22 cellular contexts compared by ENCODE assay signal in the genomic region with DNA sequence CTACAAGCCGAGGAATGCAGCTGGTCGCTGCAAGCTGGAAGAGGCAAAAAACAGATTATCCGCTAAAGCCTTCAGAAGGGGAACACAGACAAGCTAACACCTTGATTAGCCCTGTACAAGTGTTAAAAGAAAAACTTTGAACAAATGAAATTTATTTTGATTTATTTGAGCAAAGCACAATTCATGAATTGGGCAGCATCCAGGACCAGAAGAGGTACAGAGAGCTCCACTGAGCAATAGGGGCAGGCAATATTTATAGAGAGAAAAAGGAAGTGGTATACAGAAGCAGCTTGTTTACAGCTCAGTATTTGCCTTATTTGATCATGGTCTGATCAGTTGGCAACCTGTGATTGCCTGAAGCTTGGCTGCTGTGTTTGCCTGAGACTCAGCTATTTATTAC. TPM values are rescaled to one million over a fixed set of nuclear protein-coding genes. Genes with fewer than 3 reads are reported as not detected.
"Had no signal": no experiment of that assay in that cellular context is flagged by ENCODE, and none has a peak within 500 bp of the region (broad histone marks: within the 10 kb centered on the region; RNA-seq: fewer than 3 reads in every experiment).

No MANE protein-coding gene starts in this region.

- H3K4me1 ChIP-seq: left ventricle myocardium inferior, uterus had no signal

- DNase-seq: activated CD8-positive, alpha-beta T cell treated with anti-CD3 and anti-CD28 coated beads, Interleukin-2, amount 10 ng/mL, durations not matched to agents 7 days and 5 days; activated naive CD4-positive, alpha-beta T cell treated with anti-CD3 and anti-CD28 coated beads for 36 hours; activated T-cell treated with anti-CD3 and anti-CD28 coated beads, Interleukin-2, amount 50 U/mL, for 24 hours; body of pancreas; dermis blood vessel endothelial cell; effector memory CD4-positive, alpha-beta T cell; esophagus squamous epithelium; heart right ventricle; kidney glomerular epithelial cell; left ventricle myocardium inferior; mammary epithelial cell; occipital lobe; retina; stimulated activated CD4-positive, alpha-beta T cell treated with anti-CD3 and anti-CD28 coated beads, Interleukin-12 subunit alpha, Interleukin-12 subunit beta, amount 100 ng/mL, for 4 hours; stimulated activated CD4-positive, alpha-beta T cell treated with anti-CD3 and anti-CD28 coated beads, Interleukin-1b, Interleukin-23, amount 100 ng/mL, for 48 hours; stimulated activated naive CD8-positive, alpha-beta T cell treated with anti-CD3 and anti-CD28 coated beads, Interleukin-15, amount 100 ng/mL, for 72 hours; T-helper 9 cell; transverse colon; uterus had no signal

- H3K27ac ChIP-seq: body of pancreas, esophagus squamous epithelium, heart right ventricle, left ventricle myocardium inferior, suprapubic skin, transverse colon, uterus had no signal

- H3K27me3 ChIP-seq: body of pancreas, uterus had no signal

- H3K9me3 ChIP-seq: body of pancreas, esophagus squamous epithelium, uterus had no signal

- H3K4me3 ChIP-seq: body of pancreas, esophagus squamous epithelium, heart right ventricle, left ventricle myocardium inferior, suprapubic skin, transverse colon, uterus had no signal

- ATAC-seq: activated CD8-positive, alpha-beta T cell treated with anti-CD3 and anti-CD28 coated beads, Interleukin-2, amount 10 ng/mL, durations not matched to agents 7 days and 5 days; body of pancreas; heart right ventricle; stimulated activated naive CD8-positive, alpha-beta T cell treated with anti-CD3 and anti-CD28 coated beads, Interleukin-15, amount 100 ng/mL, for 72 hours had no signal

- H3K36me3 ChIP-seq: esophagus squamous epithelium, heart right ventricle, left ventricle myocardium inferior, suprapubic skin, transverse colon, uterus had no signal

RNA-seq across cellular contexts. Expression of gene HLA-DOB, which starts 17.6 kb away (rescaled TPM):
- total RNA-seq: body of pancreas, dermis blood vessel endothelial cell, left ventricle myocardium inferior, myocyte, occipital lobe had no signal
- polyA plus RNA-seq: neural cell had no signal

RNA-seq across cellular contexts. Expression of gene HLA-DQB2, which starts 35.8 kb away (rescaled TPM):
- total RNA-seq: activated naive CD4-positive, alpha-beta T cell treated with anti-CD3 and anti-CD28 coated beads for 36 hours; body of pancreas; dermis blood vessel endothelial cell; myocyte; occipital lobe had no signal
- polyA plus RNA-seq: heart right ventricle, mammary epithelial cell, neural cell had no signal

RNA-seq across cellular contexts. Expression of gene PSMB8, which starts 44.7 kb away (rescaled TPM):
- polyA plus RNA-seq: neural cell had no signal

RNA-seq across cellular contexts. Expression of gene TAP1, which starts 54.3 kb away (rescaled TPM):
- polyA plus RNA-seq: neural cell had no signal
